ENCODE assay signal across 8 cellular contexts in genomic region chr1:1504777-1505365, GRCh38. TPM values are rescaled to one million over a fixed set of nuclear protein-coding genes. Genes with fewer than 3 reads are reported as not detected.
A peak's percentile ranks its signal among the peaks of the same experiment; 100 is the strongest.
DNase-seq lines count a peak whose midpoint lies in the region; ATAC-seq, FAIRE-seq and TF ChIP-seq lines count a peak whose summit lies in the region.
"Not testable (repeated sequence)": the region's sequence is repeated elsewhere in the genome, so short reads cannot be mapped to it uniquely, and the experiment has no call there.

No MANE protein-coding gene starts in this region.

- peak; percentile 13 to 75 for DNase-seq in A549 (ENCODE audit: low read depth in 1 of 2, low spot score in 1 of 2)
- DNase-seq in NCI-H1694 treated with DMSO at 0.1 percent for 48 hours (lab: John Stamatoyannopoulos, UW) = peak; percentile 81
- DNase-seq in SK-N-DZ (ENCODE audit: low spot score) = peak; percentile 77
- DNase-seq in activated T-cell treated with anti-CD3 and anti-CD28 coated beads, Interleukin-2, amount 50 U/mL, for 4 hours = peak; percentile 57
- DNase-seq in H1 (ENCODE audit: low read depth in 1 of 2, low spot score in 2 of 2) = peak; percentile 65 to 83
- peak in 1 of 2 donors; percentile 78 for DNase-seq in left lung
- DNase-seq in stimulated activated CD4-positive, alpha-beta T cell treated with anti-CD3 and anti-CD28 coated beads, Interleukin-12 subunit alpha, Interleukin-12 subunit beta, amount 100 ng/mL, for 24 hours (ENCODE audit: low read depth in 2 of 2) = peak; percentile 40 to 66

- WGBS in A549 (ENCODE audit: missing lambda C conversion rate) = 12% methylated on average over 13 of the region's 16 CpGs
- WGBS in H1 (ENCODE audit: extremely low coverage in 1 of 2, insufficient coverage in 1 of 2, insufficient read length in 1 of 2, insufficient replicate concordance in 2 of 2, low coverage in 1 of 2, low lambda C conversion rate in 2 of 2, missing lambda C conversion rate in 1 of 2), 2 experiments = 83% methylated on average over 15 of the region's 16 CpGs; no CpG with 5 or more reads in 1 of the 2 experiments

- H2BK120ac ChIP-seq in H1 (replicated peaks; ENCODE audit: low read depth, low read length) = not testable (repeated sequence)

- H3K9me3 Mint-ChIP-seq in activated T-cell treated with anti-CD3 and anti-CD28 coated beads, Interleukin-2, amount 50 U/mL, for 4 hours = not testable (repeated sequence)

- peak overlapping the region; percentile 38 to 61 for H3K27ac ChIP-seq in A549
- not testable (repeated sequence) for H3K27ac ChIP-seq in H1 (ENCODE audit: low read depth, low read length)
- H3K27ac ChIP-seq in left lung = peak overlapping the region; percentile 75 to 79

- H3K4me1 Mint-ChIP-seq in activated T-cell treated with anti-CD3 and anti-CD28 coated beads, Interleukin-2, amount 50 U/mL, for 4 hours (ENCODE audit: low read depth) = not testable (repeated sequence)

- CTCF ChIA-PET in A549 (lab: Yijun Ruan, JAX) = interaction anchor here (0.6 to 11.5 kb wide), 23 partner anchors 11 to 222 kb away, joined by 3 to 162 read pairs (median 5); partner anchors contain the start of genes CCNL2 and MRPL20
- CTCF ChIA-PET in H1 (lab: Charles Lee; ENCODE audit: partially characterized antibody) = interaction anchor here (0.6 to 2.4 kb wide), 47 partner anchors 9 to 440 kb away, joined by 3 to 10 read pairs (median 4); no protein-coding TSS in a partner anchor

- peak overlapping the region; percentile 62 for H3K4me3 Mint-ChIP-seq in activated T-cell treated with anti-CD3 and anti-CD28 coated beads, Interleukin-2, amount 50 U/mL, for 4 hours

- TF ChIP-seq RAD21 in A549 (conservative IDR thresholded peaks at IDR 0.05 in 1 of 2, IDR thresholded peaks at IDR 0.05 in 1 of 2) = peak; percentile 23 to 43; a peak in 4 of 5 replicates
- peak in 1 of 2 experiments; percentile 26; a peak in 1 of 4 replicates for TF ChIP-seq RAD21 in H1 (IDR thresholded peaks at IDR 0.05 in 1 of 2, conservative IDR thresholded peaks at IDR 0.05 in 1 of 2; ENCODE audit: low read depth in 2 of 2, low read length in 2 of 2)

- H3K9me3 ChIP-seq in A549; H1 (ENCODE audit: insufficient read depth in 2 of 2, low read depth in 1 of 2, low read length in 1 of 2); left lung: not testable (repeated sequence)

- intact Hi-C loops in left lung (cut with DNase I) = not testable (repeated sequence)

- H4K91ac ChIP-seq in H1 (replicated peaks; ENCODE audit: insufficient read length, low read length) = peak overlapping the region; percentile 94

- H4K5ac ChIP-seq in H1 (ENCODE audit: insufficient read length, low read depth, low read length) = peak overlapping the region; percentile 72

- not testable (repeated sequence) for H3K9ac ChIP-seq in H1 (replicated peaks in 1 of 4; ENCODE audit: extremely low read depth in 1 of 4, low read depth in 3 of 4, low read length in 3 of 4)

- H3K27me3 ChIP-seq in H1 (replicated peaks in 1 of 4; ENCODE audit: control insufficient read depth in 3 of 4, extremely low read depth in 1 of 4, insufficient read depth in 3 of 4, low read length in 3 of 4); left lung: not testable (repeated sequence)

- TF ChIP-seq CTCF in A549 (IDR thresholded peaks at IDR 0.05) (peak; percentile 43), GM12875 (IDR thresholded peaks at IDR 0.05; ENCODE audit: borderline replicate concordance, insufficient read depth, low read depth, low read length) (peak; percentile 58), H1 (IDR thresholded peaks at IDR 0.05; ENCODE audit: control extremely low read depth in 1 of 3, insufficient read depth in 1 of 3, low read depth in 1 of 3, low read length in 3 of 3) (peak; percentile 33 to 46 (median 36)), left lung (IDR thresholded peaks at IDR 0.05) (peak; percentile 63 to 67)

- H4K20me1 ChIP-seq in H1 (replicated peaks in 1 of 2; ENCODE audit: control insufficient read depth in 1 of 2, insufficient read depth in 2 of 2, low read length in 2 of 2) = not testable (repeated sequence)

- not testable (repeated sequence) for H3K23me2 ChIP-seq in H1 (ENCODE audit: low read depth, low read length)

- not testable (repeated sequence) for TF ChIP-seq POLR2A in A549 (IDR thresholded peaks at IDR 0.05; ENCODE audit: low read length); H1 (IDR thresholded peaks at IDR 0.05; ENCODE audit: control extremely low read depth in 1 of 2, low read depth in 2 of 2, low read length in 2 of 2)

- H3K4ac ChIP-seq in H1 (replicated peaks; ENCODE audit: insufficient read length, low read depth, low read length) = not testable (repeated sequence)

- H2BK20ac ChIP-seq in H1 (ENCODE audit: low read length) = not testable (repeated sequence)

- peak; percentile 88 to 89 for ATAC-seq in A549
- ATAC-seq in activated T-cell treated with anti-CD3 and anti-CD28 coated beads, Interleukin-2, amount 50 U/mL, for 4 hours = peak; percentile 70 to 76
- ATAC-seq in left lung = peak; percentile 52

- not testable (repeated sequence) for H3K36me3 Mint-ChIP-seq in activated T-cell treated with anti-CD3 and anti-CD28 coated beads, Interleukin-2, amount 50 U/mL, for 4 hours (ENCODE audit: insufficient read depth)

- H3K4me1 ChIP-seq in A549; H1 (replicated peaks in 1 of 4; ENCODE audit: control insufficient read depth in 3 of 4, insufficient read depth in 4 of 4, low read length in 3 of 4): not testable (repeated sequence)
- H3K4me1 ChIP-seq in left lung = peaks cover 0 to 18% of the 10 kb centered on the region in 2 donors

- H2BK12ac ChIP-seq in H1 (ENCODE audit: low read depth, low read length) = not testable (repeated sequence)

- not testable (repeated sequence) for H3K23ac ChIP-seq in H1 (ENCODE audit: insufficient read length)

- not testable (repeated sequence) for H4K8ac ChIP-seq in H1 (ENCODE audit: extremely low read depth, insufficient read depth, low read length)

- H3K56ac ChIP-seq in H1 (replicated peaks; ENCODE audit: insufficient read length, low read depth, low read length) = not testable (repeated sequence)

- not testable (repeated sequence) for H2AK5ac ChIP-seq in H1 (ENCODE audit: low read depth, low read length)

- H3K4me2 ChIP-seq in A549 = peak overlapping the region; percentile 74
- not testable (repeated sequence) for H3K4me2 ChIP-seq in H1 (ENCODE audit: insufficient read depth in 1 of 2, low read depth in 2 of 2, low read length in 2 of 2)

- not testable (repeated sequence) for H3K18ac ChIP-seq in H1 (ENCODE audit: extremely low read depth, low read length)

- H3K79me2 ChIP-seq in H1 (ENCODE audit: control insufficient read depth in 1 of 2, insufficient read depth in 2 of 2, low read length in 2 of 2) = not testable (repeated sequence)

- POLR2A ChIA-PET in A549 (lab: Yijun Ruan, JAX) = interaction anchor here (0.7 to 1.6 kb wide), 3 partner anchors 98 to 130 kb away, joined by 4 to 5 read pairs (median 4); partner anchors contain the start of genes AURKAIP1, CCNL2 and MRPL20
- POLR2A ChIA-PET in H1 (lab: Charles Lee; ENCODE audit: partially characterized antibody) = interaction anchor here (0.6 to 1.9 kb wide), 11 partner anchors 13 to 620 kb away, joined by 3 to 7 read pairs (median 3); partner anchors contain the start of gene CCNL2

- not testable (repeated sequence) for H3K79me1 ChIP-seq in H1 (ENCODE audit: low read depth, low read length)

- not testable (repeated sequence) for TF ChIP-seq EP300 in A549 (IDR thresholded peaks at IDR 0.05); H1 (IDR thresholded peaks at IDR 0.05; ENCODE audit: borderline replicate concordance in 1 of 2, low read depth in 2 of 2, low read length in 2 of 2)

- FAIRE-seq in A549 (lab: Jason Lieb, UNC); H1 (lab: Jason Lieb, UNC): not testable (repeated sequence)

- H2AFZ ChIP-seq in H1 (ENCODE audit: low read length) = not testable (repeated sequence)

- H3K36me3 ChIP-seq in H1 (ENCODE audit: control insufficient read depth in 2 of 4, insufficient read depth in 4 of 4, low read length in 3 of 4); left lung: not testable (repeated sequence)

- H3K14ac ChIP-seq in H1 (ENCODE audit: insufficient read length) = not testable (repeated sequence)

- not testable (repeated sequence) for H3K27me3 Mint-ChIP-seq in activated T-cell treated with anti-CD3 and anti-CD28 coated beads, Interleukin-2, amount 50 U/mL, for 4 hours (ENCODE audit: low read depth)

- peak overlapping the region; percentile 55; the same call in 1 of the 2 replicates for H2BK15ac ChIP-seq in H1 (ENCODE audit: low read length)

- H2BK5ac ChIP-seq in H1 (ENCODE audit: low read depth, low read length) = not testable (repeated sequence)

- H3K4me3 ChIP-seq in A549 (peak overlapping the region; percentile 26; the same call in 1 of the 3 replicates), GM12875 (ENCODE audit: low read depth, low read length) (peak overlapping the region; percentile 26), left lung (peak overlapping the region in 1 of 2 donors; percentile 13)
- not testable (repeated sequence) for H3K4me3 ChIP-seq in H1 (ENCODE audit: extremely low read depth in 1 of 4, insufficient read depth in 2 of 4, low read depth in 3 of 4, low read length in 4 of 4)

RNA-seq across cellular contexts. Expression of gene ATAD3A, which starts 7.1 kb away (rescaled TPM):
- polyA plus RNA-seq in A549 (2011; rRNA removed) (6.6 and 10.9 TPM in 2 replicates), A549 (2017; fragmentation: RNase III; extraction: RNeasy Plus Mini Kit Qiagen cat#74134 plus additional on column Dnase treatment) (25.1 to 29.1 TPM (median 27.2 TPM) in 3 replicates), H1 (2011; rRNA removed) (28.3 and 46.7 TPM in 2 replicates)
- 37.2 and 44.0 TPM in 2 replicates for polyA plus RNA-seq in A549 (2012; cell fraction: cytosol; rRNA removed)
- polyA plus RNA-seq in A549 (2012; cell fraction: nucleus; rRNA removed) = 58.1 and 78.3 TPM in 2 replicates
- polyA minus RNA-seq in A549 (2011; rRNA and poly(A)+ RNA removed) = 6.2 and 10.8 TPM in 2 replicates
- polyA plus RNA-seq in SK-N-DZ (2014; cell fraction: cytosol; rRNA removed) = 38.0 and 57.0 TPM in 2 replicates
- polyA plus RNA-seq in SK-N-DZ (2014; cell fraction: nucleus; rRNA removed) = 73.6 and 93.9 TPM in 2 replicates
- 100 to 1,000 TPM; 151 to 180 (median 154) TPM for total RNA-seq in activated T-cell treated with anti-CD3 and anti-CD28 coated beads, Interleukin-2, amount 50 U/mL, for 4 hours
- total RNA-seq in H1 (2021; fragmentation: NEBNext Ultra II Directional; extraction: Animal tissue kit (Norgen Biotek cat#: 25700)) = 63.7 and 64.7 TPM in 2 replicates
- 44.7 TPM for polyA plus RNA-seq in H1 (2011; cell fraction: cytosol; rRNA removed)
- 62.6 TPM for polyA plus RNA-seq in H1 (2011; cell fraction: nucleus; rRNA removed)
- 32.8 to 59.1 TPM (median 55.6 TPM) in 4 replicates for polyA plus RNA-seq in H1 (2012, experiment 1 of 2)
- polyA plus RNA-seq in H1 (2012, experiment 2 of 2) = 37.3 TPM
- polyA plus RNA-seq in H1 (2013, experiment 1 of 2) = 32.6 TPM
- 31.7 TPM for polyA plus RNA-seq in H1 (2013, experiment 2 of 2)
- polyA minus RNA-seq in H1 (2011; rRNA and poly(A)+ RNA removed) = 16.2 and 18.2 TPM in 2 replicates
- polyA minus RNA-seq in H1 (2011; cell fraction: cytosol; rRNA and poly(A)+ RNA removed) = 33.1 TPM
- 21.4 TPM for polyA minus RNA-seq in H1 (2011; cell fraction: nucleus; rRNA and poly(A)+ RNA removed)
- 10 to 100 TPM; 27.1 to 37.8 TPM for total RNA-seq in left lung

RNA-seq across cellular contexts. Expression of gene ATAD3B, which starts 33.3 kb away (rescaled TPM):
- 0.13 and 0.21 TPM in 2 replicates for polyA plus RNA-seq in A549 (2011; rRNA removed)
- polyA plus RNA-seq in A549 (2012; cell fraction: cytosol; rRNA removed) = 0.09 and 0.17 TPM in 2 replicates
- 0.08 and 0.10 TPM in 2 replicates for polyA plus RNA-seq in A549 (2012; cell fraction: nucleus; rRNA removed)
- polyA plus RNA-seq in A549 (2017; fragmentation: RNase III; extraction: RNeasy Plus Mini Kit Qiagen cat#74134 plus additional on column Dnase treatment) = 0.99 to 1.1 TPM (median 0.99 TPM) in 3 replicates
- polyA minus RNA-seq in A549 (2011; rRNA and poly(A)+ RNA removed) = 0.08 and 0.24 TPM in 2 replicates
- polyA plus RNA-seq in SK-N-DZ (2014; cell fraction: cytosol; rRNA removed) = 17.9 and 21.5 TPM in 2 replicates
- polyA plus RNA-seq in SK-N-DZ (2014; cell fraction: nucleus; rRNA removed) = 83.9 and 130 TPM in 2 replicates
- total RNA-seq in activated T-cell treated with anti-CD3 and anti-CD28 coated beads, Interleukin-2, amount 50 U/mL, for 4 hours = 100 to 1,000 TPM; 193 to 208 (median 194) TPM
- total RNA-seq in H1 (2021; fragmentation: NEBNext Ultra II Directional; extraction: Animal tissue kit (Norgen Biotek cat#: 25700)) = 63.0 and 64.4 TPM in 2 replicates
- 31.3 and 43.9 TPM in 2 replicates for polyA plus RNA-seq in H1 (2011; rRNA removed)
- 51.7 TPM for polyA plus RNA-seq in H1 (2011; cell fraction: cytosol; rRNA removed)
- 162 TPM for polyA plus RNA-seq in H1 (2011; cell fraction: nucleus; rRNA removed)
- polyA plus RNA-seq in H1 (2012, experiment 1 of 2) = 41.1 to 54.3 TPM (median 49.2 TPM) in 4 replicates
- 28.2 TPM for polyA plus RNA-seq in H1 (2012, experiment 2 of 2)
- 24.1 TPM for polyA plus RNA-seq in H1 (2013, experiment 1 of 2)
- polyA plus RNA-seq in H1 (2013, experiment 2 of 2) = 24.9 TPM
- polyA minus RNA-seq in H1 (2011; rRNA and poly(A)+ RNA removed) = 16.1 and 16.2 TPM in 2 replicates
- polyA minus RNA-seq in H1 (2011; cell fraction: cytosol; rRNA and poly(A)+ RNA removed) = 31.8 TPM
- polyA minus RNA-seq in H1 (2011; cell fraction: nucleus; rRNA and poly(A)+ RNA removed) = 26.6 TPM
- total RNA-seq in left lung = 10 to 100 TPM; 19.4 to 30.7 TPM

RNA-seq across cellular contexts. Expression of gene TMEM240, which starts 35.6 kb away (rescaled TPM):
- 0.13 and 0.14 TPM in 2 replicates for polyA plus RNA-seq in A549 (2011; rRNA removed)
- polyA plus RNA-seq in A549 (2012; cell fraction: cytosol; rRNA removed) = 0.25 and 0.53 TPM in 2 replicates
- 3.6 and 4.2 TPM in 2 replicates for polyA plus RNA-seq in A549 (2012; cell fraction: nucleus; rRNA removed)
- 0.55 to 1.1 TPM (median 1.1 TPM) in 3 replicates for polyA plus RNA-seq in A549 (2017; fragmentation: RNase III; extraction: RNeasy Plus Mini Kit Qiagen cat#74134 plus additional on column Dnase treatment)
- polyA minus RNA-seq in A549 (2011; rRNA and poly(A)+ RNA removed) = not detected in 2 replicates
- polyA plus RNA-seq in SK-N-DZ (2014; cell fraction: cytosol; rRNA removed) = 3.2 and 10.5 TPM in 2 replicates
- polyA plus RNA-seq in SK-N-DZ (2014; cell fraction: nucleus; rRNA removed) = 21.7 and 25.4 TPM in 2 replicates
- total RNA-seq in activated T-cell treated with anti-CD3 and anti-CD28 coated beads, Interleukin-2, amount 50 U/mL, for 4 hours = under 1 TPM in 2 of 3 donors, not detected in 1; 0.46 to 0.63 TPM
- 3.6 and 6.6 TPM in 2 replicates for total RNA-seq in H1 (2021; fragmentation: NEBNext Ultra II Directional; extraction: Animal tissue kit (Norgen Biotek cat#: 25700))
- polyA plus RNA-seq in H1 (2011; rRNA removed) = 5.7 and 7.6 TPM in 2 replicates
- polyA plus RNA-seq in H1 (2011; cell fraction: cytosol; rRNA removed) = 4.6 TPM
- 20.3 TPM for polyA plus RNA-seq in H1 (2011; cell fraction: nucleus; rRNA removed)
- 3.9 to 8.7 TPM (median 7.5 TPM) in 4 replicates for polyA plus RNA-seq in H1 (2012, experiment 1 of 2)
- 3.6 TPM for polyA plus RNA-seq in H1 (2012, experiment 2 of 2)
- polyA plus RNA-seq in H1 (2013, experiment 1 of 2) = 3.3 TPM
- polyA plus RNA-seq in H1 (2013, experiment 2 of 2) = 2.3 TPM
- polyA minus RNA-seq in H1 (2011; rRNA and poly(A)+ RNA removed) = 0.57 and 1.1 TPM in 2 replicates
- not detected for polyA minus RNA-seq in H1 (2011; cell fraction: cytosol; rRNA and poly(A)+ RNA removed)
- polyA minus RNA-seq in H1 (2011; cell fraction: nucleus; rRNA and poly(A)+ RNA removed) = 2.5 TPM
- total RNA-seq in left lung = 1 to 10 TPM; 2.6 to 3.5 TPM

RNA-seq across cellular contexts. Expression of gene ATAD3C, which starts 55.4 kb away (rescaled TPM):
- polyA plus RNA-seq in A549 (2011; rRNA removed) (not detected in 2 replicates), A549 (2017; fragmentation: RNase III; extraction: RNeasy Plus Mini Kit Qiagen cat#74134 plus additional on column Dnase treatment) (not detected in 3 replicates), H1 (2011; rRNA removed) (2.7 and 2.8 TPM in 2 replicates)
- not detected in 2 replicates for polyA plus RNA-seq in A549 (2012; cell fraction: cytosol; rRNA removed)
- polyA plus RNA-seq in A549 (2012; cell fraction: nucleus; rRNA removed) = not detected in 2 replicates
- polyA minus RNA-seq in A549 (2011; rRNA and poly(A)+ RNA removed) = not detected in 2 replicates
- polyA plus RNA-seq in SK-N-DZ (2014; cell fraction: cytosol; rRNA removed) = 0.06 TPM in 1 of 2 replicates, not detected in the other
- polyA plus RNA-seq in SK-N-DZ (2014; cell fraction: nucleus; rRNA removed) = not detected in 2 replicates
- 1 to 10 TPM in 1 of 3 donors, under 1 TPM in 2; 0.33 to 1.1 (median 0.74) TPM for total RNA-seq in activated T-cell treated with anti-CD3 and anti-CD28 coated beads, Interleukin-2, amount 50 U/mL, for 4 hours
- 1.3 and 2.0 TPM in 2 replicates for total RNA-seq in H1 (2021; fragmentation: NEBNext Ultra II Directional; extraction: Animal tissue kit (Norgen Biotek cat#: 25700))
- polyA plus RNA-seq in H1 (2011; cell fraction: cytosol; rRNA removed) = 2.3 TPM
- 10.7 TPM for polyA plus RNA-seq in H1 (2011; cell fraction: nucleus; rRNA removed)
- polyA plus RNA-seq in H1 (2012, experiment 1 of 2) = 3.1 to 5.1 TPM (median 3.8 TPM) in 4 replicates
- polyA plus RNA-seq in H1 (2012, experiment 2 of 2) = 1.9 TPM
- 1.1 TPM for polyA plus RNA-seq in H1 (2013, experiment 1 of 2)
- 0.74 TPM for polyA plus RNA-seq in H1 (2013, experiment 2 of 2)
- 0.57 and 0.88 TPM in 2 replicates for polyA minus RNA-seq in H1 (2011; rRNA and poly(A)+ RNA removed)
- 0.73 TPM for polyA minus RNA-seq in H1 (2011; cell fraction: cytosol; rRNA and poly(A)+ RNA removed)
- 3.2 TPM for polyA minus RNA-seq in H1 (2011; cell fraction: nucleus; rRNA and poly(A)+ RNA removed)
- 10 to 100 TPM in 1 of 2 donors, 1 to 10 TPM in 1; 9.9 to 14.9 TPM for total RNA-seq in left lung
